ENCODE assay signal across 15 cellular contexts in the genomic region with DNA sequence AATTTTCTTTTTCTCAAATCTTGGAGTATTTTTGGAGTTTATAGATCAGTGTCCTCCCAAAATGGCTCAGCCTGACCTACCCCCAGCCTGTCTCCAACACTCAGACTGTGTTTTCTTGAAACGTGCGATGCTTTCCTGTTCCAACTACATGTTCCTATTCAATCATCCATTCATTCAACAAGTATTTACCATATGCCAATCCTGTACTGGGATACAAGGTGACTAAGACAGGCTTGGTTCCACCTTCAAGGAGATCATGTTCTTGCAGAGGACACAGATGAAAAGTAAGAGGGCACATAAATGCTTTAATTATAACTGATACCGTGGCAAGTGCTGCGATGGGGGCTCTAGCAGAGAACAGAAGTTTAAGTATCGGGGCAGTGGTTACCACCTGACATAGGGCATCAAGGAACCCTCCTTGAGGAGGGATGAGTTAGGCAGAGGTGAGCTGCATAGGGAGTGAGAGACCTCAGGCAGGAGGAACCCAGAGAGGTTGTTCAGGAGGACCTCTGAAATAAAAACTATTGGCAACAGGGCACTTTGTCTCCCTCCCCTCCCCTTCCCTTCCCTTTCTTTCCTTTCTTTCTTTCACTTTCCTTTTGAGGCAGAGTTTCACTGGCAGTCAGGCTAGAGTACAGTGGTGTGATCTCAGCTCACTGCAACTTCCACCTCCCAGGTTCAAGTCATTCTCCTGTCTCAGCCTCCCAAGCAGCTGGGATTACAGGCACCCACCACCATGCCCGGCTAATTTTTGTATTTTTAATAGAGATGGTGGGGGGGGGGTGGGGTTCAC.
DNase-seq lines count a peak whose midpoint lies in the region; ATAC-seq and TF ChIP-seq lines count a peak whose summit lies in the region.
"Had no signal": no experiment of that assay in that cellular context is flagged by ENCODE, and none has a peak within 500 bp of the region (broad histone marks: within the 10 kb centered on the region; RNA-seq: fewer than 3 reads in every experiment).

No MANE protein-coding gene starts in this region.

- H3K27me3 Mint-ChIP-seq in activated CD8-positive, alpha-beta T cell treated with anti-CD3 and anti-CD28 coated beads for 36 hours = peaks cover 8% of the 10 kb centered on the region
- no peaks in the 10 kb centered on the region for H3K27me3 Mint-ChIP-seq in activated CD8-positive, alpha-beta T cell treated with anti-CD3 and anti-CD28 coated beads, Interleukin-2, amount 10 ng/mL, durations not matched to agents 7 days and 5 days (ENCODE audit: low read depth)
- peaks cover 9% of the 10 kb centered on the region for H3K27me3 Mint-ChIP-seq in stimulated activated naive CD8-positive, alpha-beta T cell treated with anti-CD3 and anti-CD28 coated beads, Interleukin-15, amount 100 ng/mL, for 72 hours
- H3K27me3 Mint-ChIP-seq in progenitor cell of endocrine pancreas = peaks cover 14% of the 10 kb centered on the region

- POLR2A ChIA-PET in activated CD8-positive, alpha-beta T cell treated with anti-CD3 and anti-CD28 coated beads for 36 hours (lab: Charles Lee) = no interaction called here
- POLR2A ChIA-PET in activated CD8-positive, alpha-beta T cell treated with anti-CD3 and anti-CD28 coated beads, Interleukin-2, amount 10 ng/mL, durations not matched to agents 7 days and 5 days (lab: Charles Lee) = no interaction called here

- no peak overlapping the region for H3K4me3 Mint-ChIP-seq in activated CD8-positive, alpha-beta T cell treated with anti-CD3 and anti-CD28 coated beads for 36 hours
- H3K4me3 Mint-ChIP-seq in activated CD8-positive, alpha-beta T cell treated with anti-CD3 and anti-CD28 coated beads, Interleukin-2, amount 10 ng/mL, durations not matched to agents 7 days and 5 days = no peak overlapping the region
- H3K4me3 Mint-ChIP-seq in stimulated activated naive CD8-positive, alpha-beta T cell treated with anti-CD3 and anti-CD28 coated beads, Interleukin-15, amount 100 ng/mL, for 72 hours = no peak overlapping the region
- H3K4me3 Mint-ChIP-seq in progenitor cell of endocrine pancreas (ENCODE audit: low read depth) = no peak overlapping the region
- H3K4me3 Mint-ChIP-seq: T-cell had no signal

- peak; percentile 37 for ATAC-seq in activated CD8-positive, alpha-beta T cell treated with anti-CD3 and anti-CD28 coated beads for 36 hours
- no peak for ATAC-seq in activated CD8-positive, alpha-beta T cell treated with anti-CD3 and anti-CD28 coated beads, Interleukin-2, amount 10 ng/mL, durations not matched to agents 7 days and 5 days
- ATAC-seq in HG02759 (IDR thresholded peaks at IDR 0.05; ENCODE audit: unreplicated experiment) = peak; percentile 62
- ATAC-seq in stimulated activated naive CD8-positive, alpha-beta T cell treated with anti-CD3 and anti-CD28 coated beads, Interleukin-15, amount 100 ng/mL, for 72 hours = peak; percentile 26
- ATAC-seq: T-cell had no signal

- no peaks in the 10 kb centered on the region for H3K36me3 Mint-ChIP-seq in activated CD8-positive, alpha-beta T cell treated with anti-CD3 and anti-CD28 coated beads for 36 hours (ENCODE audit: low read depth)
- no peaks in the 10 kb centered on the region for H3K36me3 Mint-ChIP-seq in activated CD8-positive, alpha-beta T cell treated with anti-CD3 and anti-CD28 coated beads, Interleukin-2, amount 10 ng/mL, durations not matched to agents 7 days and 5 days (ENCODE audit: low read depth)
- no peaks in the 10 kb centered on the region for H3K36me3 Mint-ChIP-seq in progenitor cell of endocrine pancreas (ENCODE audit: insufficient read depth)
- H3K36me3 Mint-ChIP-seq: T-cell had no signal

- intact Hi-C loops in activated CD8-positive, alpha-beta T cell treated with anti-CD3 and anti-CD28 coated beads for 36 hours (cut with micrococcal nuclease) = no loop called here

- H3K4me1 Mint-ChIP-seq in activated CD8-positive, alpha-beta T cell treated with anti-CD3 and anti-CD28 coated beads for 36 hours (ENCODE audit: low read depth) = no peaks in the 10 kb centered on the region
- peaks cover 2% of the 10 kb centered on the region for H3K4me1 Mint-ChIP-seq in activated CD8-positive, alpha-beta T cell treated with anti-CD3 and anti-CD28 coated beads, Interleukin-2, amount 10 ng/mL, durations not matched to agents 7 days and 5 days (ENCODE audit: low read depth)
- H3K4me1 Mint-ChIP-seq in stimulated activated naive CD8-positive, alpha-beta T cell treated with anti-CD3 and anti-CD28 coated beads, Interleukin-15, amount 100 ng/mL, for 72 hours = no peaks in the 10 kb centered on the region
- peaks cover 7% of the 10 kb centered on the region for H3K4me1 Mint-ChIP-seq in progenitor cell of endocrine pancreas (ENCODE audit: low read depth)

- no peak overlapping the region for H3K27ac Mint-ChIP-seq in activated CD8-positive, alpha-beta T cell treated with anti-CD3 and anti-CD28 coated beads for 36 hours
- no peak overlapping the region for H3K27ac Mint-ChIP-seq in activated CD8-positive, alpha-beta T cell treated with anti-CD3 and anti-CD28 coated beads, Interleukin-2, amount 10 ng/mL, durations not matched to agents 7 days and 5 days
- H3K27ac Mint-ChIP-seq in stimulated activated naive CD8-positive, alpha-beta T cell treated with anti-CD3 and anti-CD28 coated beads, Interleukin-15, amount 100 ng/mL, for 72 hours = no peak overlapping the region
- no peak overlapping the region for H3K27ac Mint-ChIP-seq in progenitor cell of endocrine pancreas
- H3K27ac Mint-ChIP-seq: T-cell had no signal

- no peaks in the 10 kb centered on the region for H3K9me3 Mint-ChIP-seq in activated CD8-positive, alpha-beta T cell treated with anti-CD3 and anti-CD28 coated beads for 36 hours
- no peaks in the 10 kb centered on the region for H3K9me3 Mint-ChIP-seq in activated CD8-positive, alpha-beta T cell treated with anti-CD3 and anti-CD28 coated beads, Interleukin-2, amount 10 ng/mL, durations not matched to agents 7 days and 5 days (ENCODE audit: insufficient read depth)
- peaks cover 0 to 7% of the 10 kb centered on the region in 2 donors for H3K9me3 Mint-ChIP-seq in stimulated activated naive CD8-positive, alpha-beta T cell treated with anti-CD3 and anti-CD28 coated beads, Interleukin-15, amount 100 ng/mL, for 72 hours
- no peaks in the 10 kb centered on the region for H3K9me3 Mint-ChIP-seq in progenitor cell of endocrine pancreas (ENCODE audit: low read depth)

- no peak for DNase-seq in activated CD8-positive, alpha-beta T cell treated with anti-CD3 and anti-CD28 coated beads for 36 hours
- no peak for DNase-seq in activated CD8-positive, alpha-beta T cell treated with anti-CD3 and anti-CD28 coated beads, Interleukin-2, amount 10 ng/mL, durations not matched to agents 7 days and 5 days
- peak; percentile 64 for DNase-seq in OCI-M1 (lab: John Stamatoyannopoulos, UW)
- no peak for DNase-seq in stimulated activated naive CD8-positive, alpha-beta T cell treated with anti-CD3 and anti-CD28 coated beads, Interleukin-15, amount 100 ng/mL, for 72 hours
- no peak for DNase-seq in progenitor cell of endocrine pancreas (ENCODE audit: low spot score, unreplicated experiment)
- DNase-seq in cerebellum (ENCODE audit: low spot score) = no peak
- no peak for DNase-seq in NCI-H1694 treated with DMSO at 0.1 percent for 48 hours (lab: John Stamatoyannopoulos, UW)
- DNase-seq: activated CD4-positive, alpha-beta T cell treated with anti-CD3 and anti-CD28 coated beads for 4 hours; activated naive CD4-positive, alpha-beta T cell treated with Interleukin-2 at 50 U/mL for 16 hours; mesendoderm; NCI-H2107; stimulated activated CD4-positive, alpha-beta T cell treated with anti-CD3 and anti-CD28 coated beads, Interleukin-15, amount 100 ng/mL, for 24 hours; stimulated activated CD8-positive, alpha-beta memory T cell treated with anti-CD3 and anti-CD28 coated beads, Interleukin-4, amount 100 ng/mL, for 48 hours; T-cell had no signal

- CTCF ChIA-PET in activated CD8-positive, alpha-beta T cell treated with anti-CD3 and anti-CD28 coated beads for 36 hours (lab: Charles Lee) = no interaction called here
- CTCF ChIA-PET in activated CD8-positive, alpha-beta T cell treated with anti-CD3 and anti-CD28 coated beads, Interleukin-2, amount 10 ng/mL, durations not matched to agents 7 days and 5 days (lab: Charles Lee) = no interaction called here

- TF ChIP-seq CTCF in activated CD8-positive, alpha-beta T cell treated with anti-CD3 and anti-CD28 coated beads for 36 hours (IDR thresholded peaks at IDR 0.05) = no peak
- no peak for TF ChIP-seq CTCF in progenitor cell of endocrine pancreas (IDR thresholded peaks at IDR 0.05; ENCODE audit: unreplicated experiment)
